8 cellular contexts compared by ENCODE assay signal in genomic region chr1:161201828-161202712, GRCh38. TPM values are rescaled to one million over a fixed set of nuclear protein-coding genes. Genes with fewer than 3 reads are reported as not detected.
DNase-seq lines count a peak whose midpoint lies in the region; ATAC-seq, FAIRE-seq and TF ChIP-seq lines count a peak whose summit lies in the region.

NDUFS2 (plus strand) TSS chr1:161202367; CDS start chr1:161202386, 19 bp downstream.

- no peaks in the 10 kb centered on the region for H3K27me3 ChIP-seq in BJ (ENCODE audit: control insufficient read depth, insufficient read depth, low read length)

- H3K27me3 Mint-ChIP-seq in chondrocyte (ENCODE audit: low read depth), result no peaks in the 10 kb centered on the region

- peak within 1 kb of the TSS; percentile 99 for H3K27ac ChIP-seq in kidney (ENCODE audit: low read depth in 2 of 2, low read length in 2 of 2)

- POLR2A ChIA-PET in BJ (lab: Charles Lee), result interaction anchor here (0.6 to 1.2 kb wide), 5 partner anchors 11 to 188 kb away, joined by 3 to 4 read pairs (median 3); partner anchors contain the start of gene DEDD

- TF ChIP-seq CTCF in BJ (IDR thresholded peaks at IDR 0.05; ENCODE audit: insufficient read depth, low read depth, low read length) (peak; percentile 39), chondrocyte (IDR thresholded peaks at IDR 0.05) (peak; percentile 66), kidney (IDR thresholded peaks at IDR 0.05; ENCODE audit: borderline replicate concordance, extremely low read depth, insufficient read depth) (no peak)

- peak within 1 kb of the TSS; percentile 93 for H3K27ac Mint-ChIP-seq in chondrocyte (ENCODE audit: unreplicated experiment)

- no peaks in the 10 kb centered on the region for H3K9me3 ChIP-seq in kidney (ENCODE audit: control insufficient read depth in 1 of 2, low read length in 2 of 2)

- peaks cover 38 to 47% of the 10 kb centered on the region in 2 donors for H3K4me1 ChIP-seq in kidney (ENCODE audit: control insufficient read depth in 1 of 2, insufficient read depth in 1 of 2, low read depth in 1 of 2, low read length in 2 of 2)

- peak within 1 kb of the TSS; percentile 89 for H3K4me3 Mint-ChIP-seq in chondrocyte (ENCODE audit: unreplicated experiment)

- CTCF ChIA-PET in BJ (lab: Yijun Ruan, JAX), result interaction anchor here (0.7 to 13.8 kb wide), 8 partner anchors 9 to 185 kb away, joined by 3 to 159 read pairs (median 8); partner anchors contain the start of genes APOA2 and TOMM40L

- H3K4me3 ChIP-seq in BJ (ENCODE audit: low read depth, low read length), result peak within 1 kb of the TSS; percentile 70
- H3K4me3 ChIP-seq in kidney (ENCODE audit: low read length in 2 of 2), result peak within 1 kb of the TSS; percentile 98

- H3K4me1 Mint-ChIP-seq in chondrocyte (ENCODE audit: low read depth), result peaks cover 63% of the 10 kb centered on the region

- FAIRE-seq in kidney (lab: Jason Lieb, UNC), result peak; percentile 88

- DNase-seq in BJ (ENCODE audit: low read depth) (peak; percentile 93), GM19238 (ENCODE audit: insufficient read length, low spot score) (peak; percentile 96), NCI-H510A treated with DMSO at 0.1 percent for 48 hours (lab: John Stamatoyannopoulos, UW) (peak; percentile 96), chondrocyte (ENCODE audit: low spot score) (peak; percentile 97), kidney (peak; percentile 99)
- DNase-seq in activated CD4-positive, alpha-beta T cell treated with anti-CD3 and anti-CD28 coated beads for 24 hours (ENCODE audit: low read depth in 2 of 2), result peak; percentile 88 to 89
- DNase-seq in stimulated activated CD4-positive, alpha-beta T cell treated with anti-CD3 and anti-CD28 coated beads, Interleukin-15, amount 100 ng/mL, for 24 hours, result peak; percentile 97

- H3K36me3 Mint-ChIP-seq in chondrocyte (ENCODE audit: low read depth), result peaks cover 12% of the 10 kb centered on the region

- intact Hi-C loops in kidney (cut with DNase I), result no loop called here

- peak within 1 kb of the TSS; percentile 93 to 99 for H3K9ac ChIP-seq in kidney (ENCODE audit: low read length in 2 of 2)

- no peaks in the 10 kb centered on the region for H3K9me3 Mint-ChIP-seq in chondrocyte (ENCODE audit: low read depth)

- H3K36me3 ChIP-seq in BJ (ENCODE audit: control insufficient read depth, insufficient read depth, low read length) (peaks cover 5% of the 10 kb centered on the region), kidney (ENCODE audit: control insufficient read depth in 1 of 2, insufficient read depth in 2 of 2, low read length in 2 of 2) (peaks cover 8 to 29% of the 10 kb centered on the region in 2 donors)

- peak; percentile 94 for ATAC-seq in HG03442 (IDR thresholded peaks at IDR 0.05; ENCODE audit: unreplicated experiment)

RNA-seq across cellular contexts. Expression of gene NDUFS2, which starts in this region (rescaled TPM):
- polyA plus RNA-seq in BJ (2011; rRNA removed), result 129 TPM in 2 replicates
- 91.0 and 163 TPM in 2 replicates for polyA minus RNA-seq in BJ (2011; rRNA and poly(A)+ RNA removed)
- total RNA-seq in chondrocyte, result 50.6 to 59.2 TPM (median 55.2 TPM) in 3 replicates
- 92.7 TPM for total RNA-seq in kidney
- 197 TPM for polyA plus RNA-seq in kidney (ENCODE audit: insufficient read depth, low read depth, low replicate concordance)

Comparison
In these comparisons a context has a peak if more than half of its experiments do, and no peak if none do; other contexts are left out.
1. Peak in every context shown above with its lines: DNase-seq, ATAC-seq, H3K4me3 ChIP-seq and H3K27ac ChIP-seq.